10 cellular contexts compared by ENCODE assay signal in genomic region chr17:7355053-7355452, GRCh38. TPM values are rescaled to one million over a fixed set of nuclear protein-coding genes. Genes with fewer than 3 reads are reported as not detected.
DNase-seq lines count a peak whose midpoint lies in the region; ATAC-seq and TF ChIP-seq lines count a peak whose summit lies in the region.
"Had no signal": no experiment of that assay in that cellular context is flagged by ENCODE, and none has a peak within 500 bp of the region (broad histone marks: within the 10 kb centered on the region; RNA-seq: fewer than 3 reads in every experiment).

TMEM95 (plus strand) TSS chr17:7355156; CDS start chr17:7355205, 49 bp downstream.

- H3K9me3 Mint-ChIP-seq in naive B cell = no peaks in the 10 kb centered on the region

- ATAC-seq in naive B cell (ENCODE audit: low read depth in 2 of 2) = no peak
- ATAC-seq in GM19328 (IDR thresholded peaks at IDR 0.05; ENCODE audit: unreplicated experiment) = no peak
- no peak for ATAC-seq in GM18505 (IDR thresholded peaks at IDR 0.05; ENCODE audit: unreplicated experiment)
- no peak for ATAC-seq in GM21723 (IDR thresholded peaks at IDR 0.05; ENCODE audit: unreplicated experiment)

- POLR2A ChIA-PET in A673 (lab: Charles Lee; ENCODE audit: low non-redundant PET) = no interaction called here

- H3K36me3 ChIP-seq in A673 (ENCODE audit: insufficient read depth, low read length, poor library complexity, severe bottlenecking) = no peaks in the 10 kb centered on the region

- H3K4me1 ChIP-seq in A673 (ENCODE audit: insufficient read depth, low read length, poor library complexity, severe bottlenecking) = peaks cover 27% of the 10 kb centered on the region

- H3K4me1 Mint-ChIP-seq in naive B cell = peaks cover 33 to 40% (median 36%) of the 10 kb centered on the region in 3 donors

- peaks cover 0 to 8% (median 3%) of the 10 kb centered on the region in 3 donors for H3K27me3 Mint-ChIP-seq in naive B cell

- CTCF ChIA-PET in A673 (lab: Charles Lee) = interaction anchor here (0.9 to 1.7 kb wide), 3 partner anchors 205 to 234 kb away, joined by 3 to 11 read pairs (median 4); no protein-coding TSS in a partner anchor

- H3K27ac ChIP-seq in A673 (ENCODE audit: low read depth, low read length, poor library complexity, severe bottlenecking) = no peak within 1 kb of the TSS

- no TSS peak for BruUV-seq in A673 (replicated peaks; lab: Mats Ljungman, UMichigan)

- H3K36me3 Mint-ChIP-seq in naive B cell = no peaks in the 10 kb centered on the region

- no peaks in the 10 kb centered on the region for H3K9me3 ChIP-seq in A673 (ENCODE audit: low read depth, low read length, poor library complexity, severe bottlenecking)

- H3K27ac Mint-ChIP-seq in naive B cell = peak within 1 kb of the TSS in 4 of 6 donors; percentile 56 to 87 (median 80)

- TF ChIP-seq CTCF in A673 (conservative IDR thresholded peaks at IDR 0.05; ENCODE audit: low read depth, low read length) = no peak

- intact Hi-C loops in A673 (cut with micrococcal nuclease; ENCODE audit: unreplicated experiment) = loop anchor here (5.0 to 10.0 kb wide), 2 partner anchors 82 to 130 kb away; partner anchors contain the start of genes FGF11, POLR2A, SLC35G6 and TMEM102

- no peak for TF ChIP-seq POLR2A in GM18505 (IDR thresholded peaks at IDR 0.05; ENCODE audit: borderline replicate concordance, extremely low read depth, insufficient read depth, insufficient read length)

- H3K27me3 ChIP-seq in A673 (replicated peaks; ENCODE audit: insufficient read depth, low read depth, low read length, poor library complexity) = no peaks in the 10 kb centered on the region

- no peak within 1 kb of the TSS for H3K4me3 ChIP-seq in A673 (ENCODE audit: low read depth, low read length, poor library complexity, severe bottlenecking)

- H3K4me3 Mint-ChIP-seq in naive B cell = peak within 1 kb of the TSS in 6 of 8 donors; percentile 32 to 94 (median 79)

- DNase-seq in A673 (ENCODE audit: low spot score) (peak; percentile 70), HT-29 (ENCODE audit: low spot score) (peak; percentile 42), dedifferentiated amniotic fluid mesenchymal stem cell (ENCODE audit: extremely low spot score) (peak; percentile 19), naive B cell (no peak)
- no peak for DNase-seq in effector CD4-positive, alpha-beta T cell
- DNase-seq: activated CD8-positive, alpha-beta memory T cell treated with anti-CD3 and anti-CD28 coated beads for 24 hours had no signal

RNA-seq across cellular contexts. Expression of gene TMEM95, which starts in this region (rescaled TPM):
- total RNA-seq in A673 (2021) = not detected in 2 replicates
- not detected in 2 replicates for total RNA-seq in HT-29 (2014; rRNA removed; shearing (Covaris generic))
- not detected for polyA plus RNA-seq in naive B cell (ENCODE audit: low read depth in 6 of 6)
- total RNA-seq: kidney epithelial cell had no signal

Comparison
In these comparisons a context has a peak if more than half of its experiments do, and no peak if none do; other contexts are left out.
1. Peak in DNase-seq in A673; RNA of the gene not detected or under 1 TPM.
2. Peak in DNase-seq in HT-29; RNA of the gene not detected or under 1 TPM.